ENCODE assay signal across 28 cellular contexts in the genomic region with DNA sequence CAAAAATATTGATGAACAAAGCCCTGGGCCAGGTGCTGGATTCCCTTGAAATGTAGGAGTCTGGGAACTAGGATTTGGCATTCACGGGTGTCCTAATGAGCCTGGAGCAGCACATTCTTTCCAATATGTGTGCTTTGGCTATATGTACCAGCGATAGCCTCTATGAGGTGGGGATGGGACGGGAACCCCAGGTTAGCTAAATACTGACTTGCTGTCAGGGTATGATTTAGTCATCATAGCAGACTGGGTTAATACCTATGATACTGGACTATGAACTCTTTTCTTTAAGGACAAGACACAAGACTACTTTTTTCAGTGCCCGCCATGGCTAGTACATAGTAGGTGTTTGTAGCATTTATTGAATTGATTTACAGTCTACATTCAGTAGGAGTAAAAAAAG.
"Had no signal": no experiment of that assay in that cellular context is flagged by ENCODE, and none has a peak within 500 bp of the region (broad histone marks: within the 10 kb centered on the region; RNA-seq: fewer than 3 reads in every experiment).

No MANE protein-coding gene starts in this region.

- H3K27me3 ChIP-seq: left lung, pancreas, upper lobe of right lung had no signal

- H3K27me3 Mint-ChIP-seq: stimulated activated naive B cell treated with anti-CD40 and anti-IgM and Interleukin-4, amounts not matched to agents 10 μg/mL and 1 μg/mL and 100 μg/mL, for 72 hours had no signal

- DNase-seq: hypothalamus; immature natural killer cell; kidney; left colon; left lung; lower lobe of right lung; mammary epithelial cell; mesenchymal stem cell; naive thymus-derived CD8-positive, alpha-beta T cell; nucleus accumbens; pancreas; posterior cingulate gyrus; retina; right cardiac atrium; stimulated activated CD4-positive, alpha-beta T cell treated with anti-CD3 and anti-CD28 coated beads, Interleukin-12 subunit alpha, Interleukin-12 subunit beta, amount 100 ng/mL, for 4 hours; stimulated activated CD4-positive, alpha-beta T cell treated with anti-CD3 and anti-CD28 coated beads, Interleukin-15, amount 100 ng/mL, for 24 hours; stimulated activated CD4-positive, alpha-beta T cell treated with anti-CD3 and anti-CD28 coated beads, Interleukin-2, amount 100 ng/mL, for 24 hours; stimulated activated CD4-positive, alpha-beta T cell treated with anti-CD3 and anti-CD28 coated beads, Interleukin-4, amount 100 ng/mL, for 1 hour; substantia nigra; trophoblast cell; upper lobe of right lung had no signal

- H3K9me3 ChIP-seq: left lung, lower lobe of right lung, pancreas, prostate gland, upper lobe of right lung had no signal

- H3K4me1 ChIP-seq: left lung, pancreas, prostate gland had no signal

- H3K9me3 Mint-ChIP-seq: immature natural killer cell; naive thymus-derived CD8-positive, alpha-beta T cell; neural crest cell; stimulated activated naive B cell treated with anti-CD40 and anti-IgM and Interleukin-4, amounts not matched to agents 10 μg/mL and 1 μg/mL and 100 μg/mL, for 72 hours had no signal

- H3K36me3 ChIP-seq: left lung, lower lobe of right lung, pancreas, prostate gland, upper lobe of right lung had no signal

- H3K27ac Mint-ChIP-seq: immature natural killer cell; naive thymus-derived CD8-positive, alpha-beta T cell; stimulated activated naive CD8-positive, alpha-beta T cell treated with anti-CD3 and anti-CD28 coated beads, Interleukin-15, Interleukin-2, amounts not matched to agents 100 ng/mL and 50 ng/mL, for 24 hours had no signal

- ATAC-seq: left colon; left lung; lower lobe of right lung; naive thymus-derived CD8-positive, alpha-beta T cell; pancreas; right cardiac atrium; sciatic nerve; upper lobe of right lung had no signal

- H3K4me1 Mint-ChIP-seq: immature natural killer cell had no signal

- H3K4me3 Mint-ChIP-seq: immature natural killer cell; naive thymus-derived CD8-positive, alpha-beta T cell; nephron; neural crest cell; stimulated activated naive B cell treated with anti-CD40 and anti-IgM and Interleukin-4, amounts not matched to agents 10 μg/mL and 1 μg/mL and 100 μg/mL, for 72 hours; stimulated activated naive CD8-positive, alpha-beta T cell treated with anti-CD3 and anti-CD28 coated beads, Interleukin-15, Interleukin-2, amounts not matched to agents 100 ng/mL and 50 ng/mL, for 24 hours had no signal

- H3K4me3 ChIP-seq: left lung, lower lobe of right lung, pancreas, prostate gland, skin epidermis, upper lobe of right lung had no signal

- H3K27ac ChIP-seq: left lung, lower lobe of right lung, pancreas, prostate gland, skin epidermis, upper lobe of right lung had no signal

- H3K36me3 Mint-ChIP-seq: immature natural killer cell; naive thymus-derived CD8-positive, alpha-beta T cell; stimulated activated naive B cell treated with anti-CD40 and anti-IgM and Interleukin-4, amounts not matched to agents 10 μg/mL and 1 μg/mL and 100 μg/mL, for 72 hours had no signal
